10 cellular contexts compared by ENCODE assay signal in the genomic region with DNA sequence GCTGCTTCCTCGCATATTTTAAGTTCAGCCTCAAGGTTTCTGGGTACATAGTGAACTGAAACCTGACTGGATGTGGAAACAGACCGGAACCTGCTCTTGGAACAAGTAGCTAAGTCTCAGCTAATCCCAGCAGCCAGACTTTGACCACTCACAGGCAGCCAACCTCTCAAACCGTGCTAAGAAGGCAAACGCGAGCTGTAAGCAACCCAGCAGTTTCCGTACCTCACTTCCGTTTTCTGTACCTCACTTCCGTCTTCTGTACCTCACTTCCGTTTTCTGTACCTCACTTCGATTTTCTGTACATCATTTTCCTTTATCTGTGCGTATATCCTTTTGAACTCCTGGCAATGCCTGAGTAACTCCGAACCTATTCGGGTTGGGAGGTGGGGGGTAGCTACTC.
DNase-seq lines count a peak whose midpoint lies in the region; ATAC-seq and TF ChIP-seq lines count a peak whose summit lies in the region.
"Had no signal": no experiment of that assay in that cellular context is flagged by ENCODE, and none has a peak within 500 bp of the region (broad histone marks: within the 10 kb centered on the region; RNA-seq: fewer than 3 reads in every experiment).

No MANE protein-coding gene starts in this region.

- H3K36me3 ChIP-seq in liver (ENCODE audit: control insufficient read depth in 4 of 4, insufficient read depth in 3 of 4, low read depth in 1 of 4, low read length in 3 of 4) (no peaks in the 10 kb centered on the region), right lobe of liver (no peaks in the 10 kb centered on the region), left lung (no peaks in the 10 kb centered on the region)

- TF ChIP-seq CTCF in liver (IDR thresholded peaks at IDR 0.05; ENCODE audit: low read depth, low read length, missing input control): no peak
- TF ChIP-seq CTCF in right lobe of liver (IDR thresholded peaks at IDR 0.05): no peak
- no peak for TF ChIP-seq CTCF in left lung (IDR thresholded peaks at IDR 0.05)

- H3K4me3 ChIP-seq in liver (ENCODE audit: low read depth in 1 of 3, low read length in 3 of 3): no peak overlapping the region
- peak overlapping the region in 1 of 3 donors; percentile 16 for H3K4me3 ChIP-seq in right lobe of liver
- H3K4me3 ChIP-seq in left lung: peak overlapping the region; percentile 2 to 24
- H3K4me3 ChIP-seq: SK-N-MC had no signal

- H3K9me3 Mint-ChIP-seq in stimulated activated naive CD8-positive, alpha-beta T cell treated with anti-CD3 and anti-CD28 coated beads, Interleukin-15, amount 100 ng/mL, for 72 hours: peaks cover 5 to 13% of the 10 kb centered on the region in 2 donors

- H3K27ac Mint-ChIP-seq in stimulated activated naive CD8-positive, alpha-beta T cell treated with anti-CD3 and anti-CD28 coated beads, Interleukin-15, amount 100 ng/mL, for 72 hours: no peak overlapping the region

- TF ChIP-seq RAD21 in liver (IDR thresholded peaks at IDR 0.05): no peak

- no peaks in the 10 kb centered on the region for H3K4me1 Mint-ChIP-seq in stimulated activated naive CD8-positive, alpha-beta T cell treated with anti-CD3 and anti-CD28 coated beads, Interleukin-15, amount 100 ng/mL, for 72 hours

- ATAC-seq in right lobe of liver (no peak), left lung (no peak), GM18511 (IDR thresholded peaks at IDR 0.05; ENCODE audit: unreplicated experiment) (no peak)
- no peak for ATAC-seq in stimulated activated naive CD8-positive, alpha-beta T cell treated with anti-CD3 and anti-CD28 coated beads, Interleukin-15, amount 100 ng/mL, for 72 hours

- no peaks in the 10 kb centered on the region for H3K4me1 ChIP-seq in liver (ENCODE audit: control insufficient read depth in 4 of 4, insufficient read depth in 4 of 4, low read length in 3 of 4)
- H3K4me1 ChIP-seq in right lobe of liver: no peaks in the 10 kb centered on the region
- no peaks in the 10 kb centered on the region for H3K4me1 ChIP-seq in left lung

- H3K27ac ChIP-seq in liver (ENCODE audit: low read depth in 1 of 2, low read length in 2 of 2) (peak overlapping the region in 1 of 2 donors; percentile 46), right lobe of liver (no peak overlapping the region), left lung (peak overlapping the region in 1 of 2 donors; percentile 7)
- H3K27ac ChIP-seq: SK-N-MC had no signal

- no peak overlapping the region for H3K4me3 Mint-ChIP-seq in stimulated activated naive CD8-positive, alpha-beta T cell treated with anti-CD3 and anti-CD28 coated beads, Interleukin-15, amount 100 ng/mL, for 72 hours

- DNase-seq in right lobe of liver (no peak), RPMI8226 (peak; percentile 45), left lung (no peak)
- DNase-seq in activated T-cell treated with anti-CD3 and anti-CD28 coated beads, Interleukin-2, amount 50 U/mL, for 48 hours: no peak
- no peak for DNase-seq in stimulated activated naive CD8-positive, alpha-beta T cell treated with anti-CD3 and anti-CD28 coated beads, Interleukin-15, amount 100 ng/mL, for 72 hours
- no peak for DNase-seq in activated CD4-positive, alpha-beta T cell treated with anti-CD3 and anti-CD28 coated beads for 48 hours
- DNase-seq: NCI-H2107 had no signal

- H3K27me3 ChIP-seq in liver (ENCODE audit: control insufficient read depth in 4 of 4, insufficient read depth in 4 of 4, low read length in 3 of 4) (no peaks in the 10 kb centered on the region), right lobe of liver (no peaks in the 10 kb centered on the region), left lung (no peaks in the 10 kb centered on the region)

- no peak overlapping the region for H3K9ac ChIP-seq in liver (ENCODE audit: low read depth in 1 of 2, low read length in 2 of 2)

- H3K27me3 Mint-ChIP-seq in stimulated activated naive CD8-positive, alpha-beta T cell treated with anti-CD3 and anti-CD28 coated beads, Interleukin-15, amount 100 ng/mL, for 72 hours: no peaks in the 10 kb centered on the region

- WGBS in liver: 92% methylated on average over 13 of the region's 13 CpGs
- 74% methylated on average over 6 of the region's 13 CpGs for WGBS in right lobe of liver (ENCODE audit: insufficient coverage, low coverage, low lambda C conversion rate, missing lambda C conversion rate)

- H3K9me3 ChIP-seq in liver (ENCODE audit: control insufficient read depth in 4 of 4, low read length in 3 of 4) (no peaks in the 10 kb centered on the region), right lobe of liver (no peaks in the 10 kb centered on the region), left lung (no peaks in the 10 kb centered on the region)

- no peak for TF ChIP-seq POLR2A in right lobe of liver (IDR thresholded peaks at IDR 0.05)

- intact Hi-C loops in right lobe of liver (cut with DNase I) (no loop called here), left lung (cut with DNase I) (no loop called here)

TF ChIP-seq in liver, 16 proteins besides CTCF, POLR2A, EP300 and RAD21:
- TF ChIP-seq NR2F2 (IDR thresholded peaks at IDR 0.05) (no peak), HNF4A (conservative IDR thresholded peaks at IDR 0.05) (no peak), GABPA (IDR thresholded peaks at IDR 0.05 in 1 of 2, conservative IDR thresholded peaks at IDR 0.05 in 1 of 2) (peak; percentile 44 to 68), RXRA (IDR thresholded peaks at IDR 0.05) (no peak), FOXA2 (IDR thresholded peaks at IDR 0.05) (no peak), HNF4G (IDR thresholded peaks at IDR 0.05) (no peak), YY1 (IDR thresholded peaks at IDR 0.05) (no peak)
- TF ChIP-seq, protein P1, sequence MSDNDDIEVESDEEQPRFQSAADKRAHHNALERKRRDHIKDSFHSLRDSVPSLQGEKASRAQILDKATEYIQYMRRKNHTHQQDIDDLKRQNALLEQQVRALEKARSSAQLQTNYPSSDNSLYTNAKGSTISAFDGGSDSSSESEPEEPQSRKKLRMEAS (IDR thresholded peaks at IDR 0.05): no peak
- TF ChIP-seq, protein P2, sequence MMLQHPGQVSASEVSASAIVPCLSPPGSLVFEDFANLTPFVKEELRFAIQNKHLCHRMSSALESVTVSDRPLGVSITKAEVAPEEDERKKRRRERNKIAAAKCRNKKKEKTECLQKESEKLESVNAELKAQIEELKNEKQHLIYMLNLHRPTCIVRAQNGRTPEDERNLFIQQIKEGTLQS (IDR thresholded peaks at IDR 0.05): no peak

Comparison
In these comparisons a context has a peak if more than half of its experiments do, and no peak if none do; other contexts are left out.
1. H3K4me3 ChIP-seq: peak in left lung (2 of 2); none in liver (0 of 3).